ENCODE assay signal across 8 cellular contexts in genomic region chr5:74316064-74316586, GRCh38.
A peak's percentile ranks its signal among the peaks of the same experiment; 100 is the strongest.
DNase-seq lines count a peak whose midpoint lies in the region; ATAC-seq lines count a peak whose summit lies in the region.

No MANE protein-coding gene starts in this region.

- H3K4me3 ChIP-seq in stomach smooth muscle (ENCODE audit: low read length in 2 of 2), result no peak overlapping the region

- H3K27ac ChIP-seq in stomach smooth muscle (ENCODE audit: low read length), result peak overlapping the region; percentile 19

- no peaks in the 10 kb centered on the region for H3K27me3 ChIP-seq in stomach smooth muscle (ENCODE audit: control insufficient read depth in 1 of 2, insufficient read depth in 2 of 2, low read length in 2 of 2)

- no peak overlapping the region for H3K9ac ChIP-seq in stomach smooth muscle (ENCODE audit: low read length in 2 of 2)

- no peaks in the 10 kb centered on the region for H3K36me3 ChIP-seq in stomach smooth muscle (ENCODE audit: control insufficient read depth in 2 of 2, insufficient read depth in 2 of 2, low read length in 2 of 2)

- ATAC-seq in HG02588 (IDR thresholded peaks at IDR 0.05; ENCODE audit: unreplicated experiment) (peak; percentile 49), HG02763 (IDR thresholded peaks at IDR 0.05; ENCODE audit: unreplicated experiment) (no peak), HG03439 (IDR thresholded peaks at IDR 0.05; ENCODE audit: unreplicated experiment) (no peak)

- H3K9me3 ChIP-seq in stomach smooth muscle (ENCODE audit: control insufficient read depth in 2 of 2, low read length in 2 of 2), result no peaks in the 10 kb centered on the region

- peak; percentile 98 for DNase-seq in EH (ENCODE audit: low read depth)
- DNase-seq in SW480 (ENCODE audit: low spot score), result peak; percentile 78
- peak; percentile 83 for DNase-seq in hepatic stellate cell (ENCODE audit: low spot score)
- DNase-seq in NAMALWA (ENCODE audit: low spot score), result no peak

- H3K4me1 ChIP-seq in stomach smooth muscle (ENCODE audit: control insufficient read depth, insufficient read depth, low read length), result peaks cover 6% of the 10 kb centered on the region
